ENCODE assay signal across 8 cellular contexts in genomic region chr2:225282858-225283693, GRCh38.
DNase-seq lines count a peak whose midpoint lies in the region; ATAC-seq and TF ChIP-seq lines count a peak whose summit lies in the region.

No MANE protein-coding gene starts in this region.

- no peaks in the 10 kb centered on the region for H3K27me3 ChIP-seq in tibial artery
- H3K27me3 ChIP-seq in effector memory CD4-positive, alpha-beta T cell (replicated peaks; ENCODE audit: control insufficient read depth, insufficient read depth, low read length, poor library complexity, severe bottlenecking) = no peaks in the 10 kb centered on the region

- intact Hi-C loops in tibial artery (cut with DNase I; ENCODE audit: low total_unique reads) = no loop called here

- TF ChIP-seq CTCF in tibial artery (IDR thresholded peaks at IDR 0.05) = peak; percentile 13 to 20

- H3K27ac ChIP-seq in tibial artery = no peak overlapping the region
- H3K27ac ChIP-seq in effector memory CD4-positive, alpha-beta T cell (ENCODE audit: insufficient read depth, low read length, poor library complexity, severe bottlenecking) = no peak overlapping the region

- peak; percentile 92 for ATAC-seq in GM18511 (IDR thresholded peaks at IDR 0.05; ENCODE audit: unreplicated experiment)
- ATAC-seq in HG02840 (IDR thresholded peaks at IDR 0.05; ENCODE audit: low FRiP score, unreplicated experiment) = peak; percentile 72

- H3K4me3 ChIP-seq in tibial artery = no peak overlapping the region
- H3K4me3 ChIP-seq in effector memory CD4-positive, alpha-beta T cell (ENCODE audit: insufficient read depth, low read depth, low read length, poor library complexity, severe bottlenecking) = no peak overlapping the region

- H3K9me3 ChIP-seq in tibial artery = no peaks in the 10 kb centered on the region
- no peaks in the 10 kb centered on the region for H3K9me3 ChIP-seq in effector memory CD4-positive, alpha-beta T cell (ENCODE audit: control insufficient read depth, low read length)

- no peaks in the 10 kb centered on the region for H3K4me1 ChIP-seq in tibial artery
- H3K4me1 ChIP-seq in effector memory CD4-positive, alpha-beta T cell (ENCODE audit: control insufficient read depth, insufficient read depth, low read length, poor library complexity, severe bottlenecking) = no peaks in the 10 kb centered on the region

- DNase-seq in COLO668 (lab: John Stamatoyannopoulos, UW; ENCODE audit: unreplicated experiment) (peak; percentile 17), NCI-H1436 treated with DMSO at 0.1 percent for 48 hours (lab: John Stamatoyannopoulos, UW) (peak; percentile 15), iPS-NIHi11 (ENCODE audit: low spot score) (peak; percentile 55), tibial artery (no peak)
- peak; percentile 31 for DNase-seq in activated CD4-positive, alpha-beta T cell treated with anti-CD3 and anti-CD28 coated beads for 48 hours
- no peak for DNase-seq in effector memory CD4-positive, alpha-beta T cell

- no peaks in the 10 kb centered on the region for H3K36me3 ChIP-seq in tibial artery
- H3K36me3 ChIP-seq in effector memory CD4-positive, alpha-beta T cell (ENCODE audit: control insufficient read depth, insufficient read depth, low read length) = no peaks in the 10 kb centered on the region

Comparison
In these comparisons a context has a peak if more than half of its experiments do, and no peak if none do; other contexts are left out.
1. DNase-seq: peak in COLO668 (single experiment), NCI-H1436 treated with DMSO at 0.1 percent for 48 hours (single experiment), activated CD4-positive, alpha-beta T cell treated with anti-CD3 and anti-CD28 coated beads for 48 hours (single experiment) and iPS-NIHi11 (single experiment); none in tibial artery (0 of 2) and effector memory CD4-positive, alpha-beta T cell (0 of 3).